ENCODE assay signal across 1 cellular context in genomic region chr6:56725257-56725656, GRCh38.
TF ChIP-seq lines count a peak whose summit lies in the region.

No MANE protein-coding gene starts in this region.

TF ChIP-seq in GM12878, 131 proteins besides CTCF, POLR2A, EP300 and RAD21 (continued from another document):
- no peak for TF ChIP-seq ASH2L (IDR thresholded peaks at IDR 0.05; ENCODE audit: borderline replicate concordance, low read depth)
